8 cellular contexts compared by ENCODE assay signal in the genomic region with DNA sequence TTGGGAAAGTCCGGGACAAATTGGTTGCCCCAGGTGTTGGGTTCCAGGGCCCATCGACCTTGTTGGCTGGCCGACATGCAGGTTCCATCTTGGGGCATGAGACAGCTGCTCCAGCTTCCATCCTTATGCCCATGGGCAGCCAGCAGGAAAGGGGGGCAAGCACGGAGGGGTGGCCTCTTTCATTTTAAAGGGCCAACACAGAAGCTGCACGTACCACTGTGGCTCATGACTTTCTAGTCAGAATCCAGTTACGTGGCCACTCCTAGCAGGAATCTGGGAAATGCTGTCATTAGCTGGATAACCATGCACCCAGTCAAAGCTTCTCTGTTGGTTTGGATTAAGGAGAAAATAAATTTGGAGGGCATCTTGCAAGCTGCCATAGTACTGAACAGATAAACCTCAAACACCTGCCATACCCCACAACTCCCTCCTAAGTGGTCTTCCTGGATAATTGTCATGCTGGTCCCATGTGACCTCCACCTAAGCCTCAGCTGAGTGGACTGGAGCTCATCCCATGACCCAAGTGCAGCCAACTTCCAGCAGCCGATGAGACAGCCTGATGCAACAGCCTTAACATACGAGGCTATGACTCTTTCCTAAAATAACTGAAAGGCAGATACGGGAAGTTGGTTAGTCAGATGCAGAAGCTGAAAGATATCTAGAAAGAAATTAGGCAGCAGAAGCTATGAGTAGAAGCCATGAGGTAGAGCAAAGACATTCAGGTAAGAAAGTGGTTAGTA. TPM values are rescaled to one million over a fixed set of nuclear protein-coding genes. Genes with fewer than 3 reads are reported as not detected.
DNase-seq lines count a peak whose midpoint lies in the region; ATAC-seq and TF ChIP-seq lines count a peak whose summit lies in the region.

No MANE protein-coding gene starts in this region.

- peaks cover 12% of the 10 kb centered on the region for H3K36me3 Mint-ChIP-seq in stimulated activated memory B cell treated with anti-CD40 and anti-IgM and Interleukin-4, amounts not matched to agents 10 μg/mL and 1 μg/mL and 100 μg/mL, for 72 hours

- H3K4me3 ChIP-seq in AG04449 (ENCODE audit: low read depth, low read length) = no peak overlapping the region
- no peak overlapping the region for H3K4me3 ChIP-seq in epithelial cell of esophagus (ENCODE audit: low read length)

- DNase-seq in AG04449 (ENCODE audit: low read depth, low spot score) = peak; percentile 77
- DNase-seq in M059J (ENCODE audit: low read depth) = peak; percentile 63
- peak; percentile 52 for DNase-seq in epithelial cell of esophagus (ENCODE audit: low read depth)
- no peak for DNase-seq in kidney glomerular epithelial cell (lab: John Stamatoyannopoulos, UW)
- no peak for DNase-seq in activated effector memory CD4-positive, alpha-beta T cell treated with Interleukin-2 at 50 U/mL for 16 hours
- DNase-seq in LoVo (ENCODE audit: low spot score) = no peak

- ATAC-seq in GM19328 (IDR thresholded peaks at IDR 0.05; ENCODE audit: unreplicated experiment) = peak; percentile 39
- peak; percentile 74 for ATAC-seq in stimulated activated memory B cell treated with anti-CD40 and anti-IgM and Interleukin-4, amounts not matched to agents 10 μg/mL and 1 μg/mL and 100 μg/mL, for 72 hours

- H3K4me1 Mint-ChIP-seq in stimulated activated memory B cell treated with anti-CD40 and anti-IgM and Interleukin-4, amounts not matched to agents 10 μg/mL and 1 μg/mL and 100 μg/mL, for 72 hours = peaks cover 12% of the 10 kb centered on the region

- POLR2A ChIA-PET in AG04449 (lab: Yijun Ruan, JAX) = interaction anchor here (1.2 to 1.5 kb wide), 2 partner anchors 21 to 200 kb away, joined by 4 to 5 read pairs; partner anchors contain the start of gene GSDME

- H3K27ac Mint-ChIP-seq in stimulated activated memory B cell treated with anti-CD40 and anti-IgM and Interleukin-4, amounts not matched to agents 10 μg/mL and 1 μg/mL and 100 μg/mL, for 72 hours = peak overlapping the region; percentile 63

- TF ChIP-seq CTCF in AG04449 (IDR thresholded peaks at IDR 0.05; ENCODE audit: insufficient read depth, low read length, missing control alignments) (no peak), epithelial cell of esophagus (IDR thresholded peaks at IDR 0.05; ENCODE audit: insufficient read depth, low read depth, low read length, missing control alignments) (no peak)

- no peak overlapping the region for H3K4me3 Mint-ChIP-seq in stimulated activated memory B cell treated with anti-CD40 and anti-IgM and Interleukin-4, amounts not matched to agents 10 μg/mL and 1 μg/mL and 100 μg/mL, for 72 hours

- peaks cover 2% of the 10 kb centered on the region for H3K9me3 Mint-ChIP-seq in stimulated activated memory B cell treated with anti-CD40 and anti-IgM and Interleukin-4, amounts not matched to agents 10 μg/mL and 1 μg/mL and 100 μg/mL, for 72 hours

- CTCF ChIA-PET in AG04449 (lab: Yijun Ruan, JAX) = interaction anchor here (0.7 to 4.0 kb wide), 7 partner anchors 21 to 319 kb away, joined by 3 to 24 read pairs (median 7); no protein-coding TSS in a partner anchor

- no peaks in the 10 kb centered on the region for H3K27me3 Mint-ChIP-seq in stimulated activated memory B cell treated with anti-CD40 and anti-IgM and Interleukin-4, amounts not matched to agents 10 μg/mL and 1 μg/mL and 100 μg/mL, for 72 hours

RNA-seq across cellular contexts. Expression of gene GSDME, which starts 21.4 kb away (rescaled TPM):
- total RNA-seq in M059J (2014; rRNA removed; shearing (Covaris generic)) = 17.4 and 24.8 TPM in 2 replicates

Comparison
In these comparisons a context has a peak if more than half of its experiments do, and no peak if none do; other contexts are left out.
1. DNase-seq: peak in AG04449 (single experiment), M059J (single experiment) and epithelial cell of esophagus (single experiment); none in kidney glomerular epithelial cell (single experiment), activated effector memory CD4-positive, alpha-beta T cell treated with Interleukin-2 at 50 U/mL for 16 hours (single experiment) and LoVo (single experiment).